11 cellular contexts compared by ENCODE assay signal in genomic region chr6:28742668-28743270, GRCh38.
A peak's percentile ranks its signal among the peaks of the same experiment; 100 is the strongest.
DNase-seq lines count a peak whose midpoint lies in the region; ATAC-seq and TF ChIP-seq lines count a peak whose summit lies in the region.
"Had no signal": no experiment of that assay in that cellular context is flagged by ENCODE, and none has a peak within 500 bp of the region (broad histone marks: within the 10 kb centered on the region; RNA-seq: fewer than 3 reads in every experiment).

No MANE protein-coding gene starts in this region.

- H3K36me3 ChIP-seq in mammary epithelial cell (ENCODE audit: insufficient read depth, low read length): no peaks in the 10 kb centered on the region
- no peaks in the 10 kb centered on the region for H3K36me3 ChIP-seq in left lung

- BruUV-seq in mammary epithelial cell (replicated peaks; lab: Mats Ljungman, UMichigan): no TSS peak

- TF ChIP-seq CTCF in mammary epithelial cell (conservative IDR thresholded peaks at IDR 0.05 in 1 of 2, IDR thresholded peaks at IDR 0.05 in 1 of 2; ENCODE audit: extremely low read depth in 1 of 2, insufficient read depth in 1 of 2, low read depth in 1 of 2, low read length in 2 of 2) (no peak), left lung (IDR thresholded peaks at IDR 0.05) (no peak)

- no peaks in the 10 kb centered on the region for H4K20me1 ChIP-seq in mammary epithelial cell (ENCODE audit: insufficient read depth, low read length)

- H3K4me3 Mint-ChIP-seq in activated CD4-positive, alpha-beta T cell treated with anti-CD3 and anti-CD28 coated beads for 36 hours: no peak overlapping the region
- no peak overlapping the region for H3K4me3 Mint-ChIP-seq in activated CD4-positive, alpha-beta T cell treated with anti-CD3 and anti-CD28 coated beads, Interleukin-2, amount 10 ng/mL, durations not matched to agents 24 days and 14 days
- H3K4me3 Mint-ChIP-seq: B cell; effector memory CD8-positive, alpha-beta T cell had no signal

- H3K4me2 ChIP-seq in mammary epithelial cell (ENCODE audit: insufficient read depth, low read depth, low read length): peak overlapping the region; percentile 94

- dilution Hi-C loops in mammary epithelial cell (cut with HindIII; ENCODE audit: low sequenced_read_pairs): no loop called here

- peaks cover 19% of the 10 kb centered on the region for H3K4me1 ChIP-seq in mammary epithelial cell (ENCODE audit: insufficient read depth, low read length)
- no peaks in the 10 kb centered on the region for H3K4me1 ChIP-seq in left lung

- ATAC-seq in activated CD4-positive, alpha-beta T cell treated with anti-CD3 and anti-CD28 coated beads for 36 hours: peak; percentile 33
- no peak for ATAC-seq in left lung
- no peak for ATAC-seq in HG03139 (IDR thresholded peaks at IDR 0.05; ENCODE audit: unreplicated experiment)
- no peak for ATAC-seq in Right ventricle myocardium superior (ENCODE audit: poor library complexity)
- ATAC-seq: effector memory CD8-positive, alpha-beta T cell had no signal

- H2AFZ ChIP-seq in mammary epithelial cell (ENCODE audit: low read depth, low read length): peak overlapping the region; percentile 88

- CTCF ChIA-PET in activated CD4-positive, alpha-beta T cell treated with anti-CD3 and anti-CD28 coated beads for 36 hours (lab: Charles Lee): no interaction called here
- CTCF ChIA-PET in mammary epithelial cell (lab: Charles Lee; ENCODE audit: low non-redundant PET): interaction anchor here (1.0 kb wide), 1 partner anchor 31 kb away, joined by 7 read pairs; no protein-coding TSS in a partner anchor

- H3K9ac ChIP-seq in mammary epithelial cell (ENCODE audit: insufficient read depth, low read length): no peak overlapping the region

- 2% methylated on average over 17 of the region's 19 CpGs for WGBS in mammary epithelial cell (ENCODE audit: low coverage, missing lambda C conversion rate)

- in situ Hi-C loops in mammary epithelial cell (cut with MboI; ENCODE audit: low sequenced_read_pairs in 2 of 2): no loop called here

- no peaks in the 10 kb centered on the region for H3K79me2 ChIP-seq in mammary epithelial cell (ENCODE audit: insufficient read depth, low read length)

- intact Hi-C loops in activated CD4-positive, alpha-beta T cell treated with anti-CD3 and anti-CD28 coated beads for 36 hours (cut with DNase I, micrococcal nuclease): no loop called here
- intact Hi-C loops in activated CD4-positive, alpha-beta T cell treated with anti-CD3 and anti-CD28 coated beads, Interleukin-2, amount 10 ng/mL, durations not matched to agents 24 days and 14 days (cut with micrococcal nuclease): no loop called here
- intact Hi-C loops in mammary epithelial cell (cut with micrococcal nuclease) (loop anchor here (2.0 to 10.0 kb wide), 2 partner anchors 16 to 202 kb away; no protein-coding TSS in a partner anchor), left lung (cut with DNase I) (no loop called here), Right ventricle myocardium superior (cut with DNase I) (no loop called here)

- H3K9me3 Mint-ChIP-seq in activated CD4-positive, alpha-beta T cell treated with anti-CD3 and anti-CD28 coated beads for 36 hours (ENCODE audit: low read depth): peaks cover 16% of the 10 kb centered on the region
- H3K9me3 Mint-ChIP-seq in activated CD4-positive, alpha-beta T cell treated with anti-CD3 and anti-CD28 coated beads, Interleukin-2, amount 10 ng/mL, durations not matched to agents 24 days and 14 days: peaks cover 26% of the 10 kb centered on the region

- H3K9me3 ChIP-seq in mammary epithelial cell (replicated peaks; ENCODE audit: insufficient read depth, low read length): no peaks in the 10 kb centered on the region
- H3K9me3 ChIP-seq in left lung: no peaks in the 10 kb centered on the region

- POLR2A ChIA-PET in activated CD4-positive, alpha-beta T cell treated with anti-CD3 and anti-CD28 coated beads for 36 hours (lab: Charles Lee): no interaction called here

- H3K27ac ChIP-seq in mammary epithelial cell (ENCODE audit: insufficient read depth, low read depth, low read length) (peak overlapping the region; percentile 34), left lung (no peak overlapping the region)

- H3K27me3 Mint-ChIP-seq in activated CD4-positive, alpha-beta T cell treated with anti-CD3 and anti-CD28 coated beads for 36 hours: peaks cover 60% of the 10 kb centered on the region
- peaks cover 55% of the 10 kb centered on the region for H3K27me3 Mint-ChIP-seq in activated CD4-positive, alpha-beta T cell treated with anti-CD3 and anti-CD28 coated beads, Interleukin-2, amount 10 ng/mL, durations not matched to agents 24 days and 14 days

- peak; percentile 59 for DNase-seq in activated CD4-positive, alpha-beta T cell treated with anti-CD3 and anti-CD28 coated beads for 36 hours
- DNase-seq in activated CD4-positive, alpha-beta T cell treated with anti-CD3 and anti-CD28 coated beads, Interleukin-2, amount 10 ng/mL, durations not matched to agents 24 days and 14 days: no peak
- DNase-seq in NCI-H1694 (lab: John Stamatoyannopoulos, UW) (peak; percentile 38), mammary epithelial cell (peak; percentile 84), non-pigmented ciliary epithelial cell (ENCODE audit: low read depth) (peak; percentile 58), left lung (no peak), Right ventricle myocardium superior (no peak)
- DNase-seq: effector memory CD8-positive, alpha-beta T cell; SHP77 treated with DMSO at 0.1 percent for 48 hours had no signal

- no peaks in the 10 kb centered on the region for H3K27me3 ChIP-seq in mammary epithelial cell (ENCODE audit: insufficient read depth, low read length)
- H3K27me3 ChIP-seq in left lung: peaks cover 36 to 98% of the 10 kb centered on the region in 2 donors

- H3K27ac Mint-ChIP-seq in activated CD4-positive, alpha-beta T cell treated with anti-CD3 and anti-CD28 coated beads for 36 hours: no peak overlapping the region
- no peak overlapping the region for H3K27ac Mint-ChIP-seq in activated CD4-positive, alpha-beta T cell treated with anti-CD3 and anti-CD28 coated beads, Interleukin-2, amount 10 ng/mL, durations not matched to agents 24 days and 14 days
- H3K27ac Mint-ChIP-seq: B cell; effector memory CD8-positive, alpha-beta T cell had no signal

- H3K36me3 Mint-ChIP-seq in activated CD4-positive, alpha-beta T cell treated with anti-CD3 and anti-CD28 coated beads for 36 hours (ENCODE audit: low read depth): peaks cover 5% of the 10 kb centered on the region
- peaks cover 7% of the 10 kb centered on the region for H3K36me3 Mint-ChIP-seq in activated CD4-positive, alpha-beta T cell treated with anti-CD3 and anti-CD28 coated beads, Interleukin-2, amount 10 ng/mL, durations not matched to agents 24 days and 14 days (ENCODE audit: low read depth)

- peak overlapping the region; percentile 2 to 71 (median 60) for H3K4me3 ChIP-seq in mammary epithelial cell (replicated peaks in 1 of 3; ENCODE audit: insufficient read depth in 1 of 3, low read depth in 2 of 3, low read length in 3 of 3)
- H3K4me3 ChIP-seq in left lung: no peak overlapping the region

- H3K4me1 Mint-ChIP-seq in activated CD4-positive, alpha-beta T cell treated with anti-CD3 and anti-CD28 coated beads for 36 hours: peaks cover 3% of the 10 kb centered on the region
- peaks cover 4% of the 10 kb centered on the region for H3K4me1 Mint-ChIP-seq in activated CD4-positive, alpha-beta T cell treated with anti-CD3 and anti-CD28 coated beads, Interleukin-2, amount 10 ng/mL, durations not matched to agents 24 days and 14 days
- H3K4me1 Mint-ChIP-seq: B cell had no signal

Comparison
In these comparisons a context has a peak if more than half of its experiments do, and no peak if none do; other contexts are left out.
1. DNase-seq: peak in activated CD4-positive, alpha-beta T cell treated with anti-CD3 and anti-CD28 coated beads for 36 hours (single experiment), NCI-H1694 (single experiment), mammary epithelial cell (single experiment) and non-pigmented ciliary epithelial cell (single experiment); none in activated CD4-positive, alpha-beta T cell treated with anti-CD3 and anti-CD28 coated beads, Interleukin-2, amount 10 ng/mL, durations not matched to agents 24 days and 14 days (single experiment), left lung (0 of 2) and Right ventricle myocardium superior (single experiment).
2. H3K4me3 ChIP-seq: peak in mammary epithelial cell (3 of 3); none in left lung (0 of 2).